8 cellular contexts compared by ENCODE assay signal in the genomic region with DNA sequence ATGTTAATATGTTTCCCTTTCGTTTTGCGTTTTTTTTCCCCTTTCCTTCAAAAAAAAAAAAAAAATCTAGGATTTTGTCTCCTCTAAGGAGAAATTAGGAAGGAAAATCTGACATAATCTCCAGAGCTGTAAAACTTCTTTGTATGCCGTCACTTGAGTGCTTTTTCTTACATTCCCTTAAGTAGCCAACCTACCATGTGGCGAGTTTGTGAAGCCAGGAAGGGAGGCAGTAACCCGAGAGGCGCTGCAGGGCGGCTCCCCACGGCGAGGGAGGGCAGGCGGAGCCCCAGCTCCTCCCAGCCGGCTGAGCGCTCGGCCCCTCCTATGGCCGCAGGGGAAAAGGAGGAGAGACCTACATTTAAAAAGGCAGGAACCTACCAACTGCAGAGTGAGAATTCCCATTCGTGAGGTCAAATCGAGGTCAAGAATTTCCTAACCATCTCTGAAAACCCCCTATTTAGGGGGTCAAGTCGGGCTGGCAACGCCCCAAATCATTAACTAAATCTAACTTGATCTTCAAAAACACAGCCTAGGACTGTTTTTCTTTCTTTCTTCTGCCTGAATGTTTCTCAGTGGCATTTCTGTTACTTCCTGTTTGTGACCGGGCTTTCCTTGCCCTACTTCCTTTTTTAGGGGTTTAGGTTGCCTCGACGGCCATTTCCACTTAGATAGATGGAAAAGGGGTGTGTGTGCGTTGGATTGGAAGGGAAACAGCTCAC.
DNase-seq lines count a peak whose midpoint lies in the region; ATAC-seq, FAIRE-seq and TF ChIP-seq lines count a peak whose summit lies in the region.

No MANE protein-coding gene starts in this region.

- peak; percentile 76 to 83 for DNase-seq in Caco-2
- peak; percentile 82 for DNase-seq in HS-5 (ENCODE audit: low read depth)
- DNase-seq in NOMO-1 treated with dmso at 0.1 percent for 144 hours (lab: John Stamatoyannopoulos, UW; ENCODE audit: unreplicated experiment), result peak; percentile 93
- DNase-seq in activated T-cell treated with anti-CD3 and anti-CD28 coated beads for 1 hour (ENCODE audit: low read depth), result peak; percentile 41
- peak; percentile 88 for DNase-seq in endothelial cell of umbilical vein (ENCODE audit: low read depth, low spot score)
- peak; percentile 84 for DNase-seq in midbrain (lab: John Stamatoyannopoulos, UW)
- peak; percentile 65 to 69 for DNase-seq in stimulated activated CD8-positive, alpha-beta memory T cell treated with anti-CD3 and anti-CD28 coated beads, Interleukin-15, amount 100 ng/mL, for 48 hours (ENCODE audit: low read depth in 2 of 2)

- H3K79me2 ChIP-seq in endothelial cell of umbilical vein (ENCODE audit: control insufficient read depth, insufficient read depth, low read length), result no peaks in the 10 kb centered on the region

- peak overlapping the region; percentile 90 for H2AFZ ChIP-seq in endothelial cell of umbilical vein (ENCODE audit: low read depth, low read length)

- TF ChIP-seq CTCF in Caco-2 (IDR thresholded peaks at IDR 0.05; ENCODE audit: insufficient read depth in 1 of 2, low read depth in 1 of 2, low read length in 1 of 2, severe bottlenecking in 1 of 2, unreplicated experiment in 1 of 2) (no peak), endothelial cell of umbilical vein (IDR thresholded peaks at IDR 0.05; ENCODE audit: extremely low read depth in 1 of 2, insufficient read depth in 1 of 2, low read depth in 1 of 2, low read length in 2 of 2) (peak in 1 of 2 donors; percentile 1)

- peak overlapping the region; percentile 64 for H3K4me3 Mint-ChIP-seq in Caco-2 (ENCODE audit: unreplicated experiment)

- H3K36me3 ChIP-seq in Caco-2 (ENCODE audit: control insufficient read depth, insufficient read depth, low read length) (no peaks in the 10 kb centered on the region), endothelial cell of umbilical vein (ENCODE audit: control insufficient read depth in 2 of 2, extremely low read depth in 1 of 2, insufficient read depth in 2 of 2, low read length in 2 of 2) (no peaks in the 10 kb centered on the region)

- no peaks in the 10 kb centered on the region for H4K20me1 ChIP-seq in endothelial cell of umbilical vein (replicated peaks; ENCODE audit: control insufficient read depth, extremely low read depth, insufficient read depth, low read length)

- POLR2A ChIA-PET in Caco-2 (lab: Charles Lee) (interaction anchor here (0.6 kb wide), 1 partner anchor 344 kb away, joined by 4 read pairs; no protein-coding TSS in a partner anchor), endothelial cell of umbilical vein (lab: Charles Lee) (interaction anchor here (1.6 kb wide), 1 partner anchor 348 kb away, joined by 5 read pairs; no protein-coding TSS in a partner anchor)

- CTCF ChIA-PET in Caco-2 (lab: Charles Lee) (interaction anchor here (0.8 to 1.5 kb wide), 8 partner anchors 39 to 408 kb away, joined by 3 to 10 read pairs (median 8); no protein-coding TSS in a partner anchor), endothelial cell of umbilical vein (lab: Charles Lee) (interaction anchor here (0.6 to 3.6 kb wide), 39 partner anchors 8 to 441 kb away, joined by 3 to 63 read pairs (median 4); no protein-coding TSS in a partner anchor)

- peak; percentile 86 for ATAC-seq in GM21367 (IDR thresholded peaks at IDR 0.05; ENCODE audit: unreplicated experiment)

- BruUV-seq in Caco-2 (replicated peaks; lab: Mats Ljungman, UMichigan), result no TSS peak
- BruUV-seq in endothelial cell of umbilical vein (replicated peaks; lab: Mats Ljungman, UMichigan), result no TSS peak

- peak overlapping the region; percentile 70 for H3K4me2 ChIP-seq in endothelial cell of umbilical vein (ENCODE audit: insufficient read depth, low read length)

- peak overlapping the region; percentile 67 for H3K27ac ChIP-seq in endothelial cell of umbilical vein (ENCODE audit: insufficient read depth, low read depth, low read length)

- H3K27ac Mint-ChIP-seq in Caco-2 (ENCODE audit: unreplicated experiment), result no peak overlapping the region

- H3K4me1 ChIP-seq in Caco-2 (peaks cover 17% of the 10 kb centered on the region), endothelial cell of umbilical vein (ENCODE audit: control insufficient read depth, extremely low read depth, insufficient read depth, low read length) (peaks cover 16% of the 10 kb centered on the region)

- H3K27me3 ChIP-seq in Caco-2 (replicated peaks; ENCODE audit: control insufficient read depth, insufficient read depth, low read length) (no peaks in the 10 kb centered on the region), endothelial cell of umbilical vein (ENCODE audit: control insufficient read depth in 2 of 2, insufficient read depth in 2 of 2, low read length in 2 of 2) (no peaks in the 10 kb centered on the region)

- no peak for TF ChIP-seq POLR2A in endothelial cell of umbilical vein (IDR thresholded peaks at IDR 0.05; ENCODE audit: low read depth, low read length)

- dilution Hi-C loops in endothelial cell of umbilical vein (cut with MboI; ENCODE audit: extremely low pct_ligation_motif_present, low sequenced_read_pairs), result no loop called here

- H3K4me3 ChIP-seq in Caco-2 (ENCODE audit: low read depth, low read length), result no peak overlapping the region
- peak overlapping the region in 1 of 3 experiments; percentile 41 for H3K4me3 ChIP-seq in endothelial cell of umbilical vein (replicated peaks in 1 of 3; ENCODE audit: insufficient read depth in 1 of 3, low read depth in 1 of 3, low read length in 3 of 3)

- H3K9me1 ChIP-seq in endothelial cell of umbilical vein (replicated peaks; ENCODE audit: control insufficient read depth, extremely low read depth, insufficient read depth, low read length), result no peaks in the 10 kb centered on the region

- intact Hi-C loops in Caco-2 (cut with micrococcal nuclease; ENCODE audit: unreplicated experiment), result loop anchor here (2.0 to 10.0 kb wide), 2 partner anchors 140 to 254 kb away; no protein-coding TSS in a partner anchor
- intact Hi-C loops in endothelial cell of umbilical vein (cut with micrococcal nuclease), result loop anchor here (1.0 kb wide), 6 partner anchors 29 to 412 kb away; no protein-coding TSS in a partner anchor

- peak overlapping the region; percentile 28 for H3K9ac ChIP-seq in endothelial cell of umbilical vein (replicated peaks; ENCODE audit: extremely low read depth, insufficient read depth, low read length)

- peak; percentile 89 for FAIRE-seq in endothelial cell of umbilical vein (lab: Jason Lieb, UNC)

- no peaks in the 10 kb centered on the region for H3K36me3 Mint-ChIP-seq in Caco-2 (ENCODE audit: insufficient read depth, unreplicated experiment)

- H3K4me1 Mint-ChIP-seq in Caco-2 (ENCODE audit: low read depth, unreplicated experiment), result no peaks in the 10 kb centered on the region

- no peaks in the 10 kb centered on the region for H3K9me3 ChIP-seq in Caco-2
- H3K9me3 ChIP-seq in endothelial cell of umbilical vein (replicated peaks; ENCODE audit: control insufficient read depth, insufficient read depth, low read length), result no peaks in the 10 kb centered on the region

- H3K9me3 Mint-ChIP-seq in Caco-2 (ENCODE audit: unreplicated experiment), result peaks cover 21% of the 10 kb centered on the region

- no peaks in the 10 kb centered on the region for H3K27me3 Mint-ChIP-seq in Caco-2 (ENCODE audit: insufficient read depth, unreplicated experiment)

TF ChIP-seq in endothelial cell of umbilical vein, 7 proteins besides CTCF, POLR2A, EP300 and RAD21:
- TF ChIP-seq FOS (IDR thresholded peaks at IDR 0.05; ENCODE audit: borderline replicate concordance, insufficient read depth, low read length) (no peak), MYC (IDR thresholded peaks at IDR 0.05; ENCODE audit: low read depth, low read length) (peak; percentile 50), EZH2 (IDR thresholded peaks at IDR 0.05; ENCODE audit: borderline replicate concordance, low read depth, low read length, severe bottlenecking) (no peak), GATA2 (IDR thresholded peaks at IDR 0.05; ENCODE audit: insufficient read depth, insufficient read length, low read depth, low read length) (no peak), JUN (IDR thresholded peaks at IDR 0.05; ENCODE audit: borderline replicate concordance, insufficient read depth, insufficient read length, low read depth) (no peak), POLR2AphosphoS5 (IDR thresholded peaks at IDR 0.05; ENCODE audit: insufficient read depth, low read depth, low read length) (peak; percentile 32)
- TF ChIP-seq, protein P1, sequence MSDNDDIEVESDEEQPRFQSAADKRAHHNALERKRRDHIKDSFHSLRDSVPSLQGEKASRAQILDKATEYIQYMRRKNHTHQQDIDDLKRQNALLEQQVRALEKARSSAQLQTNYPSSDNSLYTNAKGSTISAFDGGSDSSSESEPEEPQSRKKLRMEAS (IDR thresholded peaks at IDR 0.05; ENCODE audit: insufficient read depth, insufficient read length), result no peak

Comparison
In these comparisons a context has a peak if more than half of its experiments do, and no peak if none do; other contexts are left out.
1. DNase-seq: peak in every context shown above with its lines; median percentile 93 in NOMO-1 treated with dmso at 0.1 percent for 144 hours; 88 in endothelial cell of umbilical vein; 84 in midbrain; 82 in HS-5; 80 in Caco-2; 67 in stimulated activated CD8-positive, alpha-beta memory T cell treated with anti-CD3 and anti-CD28 coated beads, Interleukin-15, amount 100 ng/mL, for 48 hours; 41 in activated T-cell treated with anti-CD3 and anti-CD28 coated beads for 1 hour.